In the genomic region with DNA sequence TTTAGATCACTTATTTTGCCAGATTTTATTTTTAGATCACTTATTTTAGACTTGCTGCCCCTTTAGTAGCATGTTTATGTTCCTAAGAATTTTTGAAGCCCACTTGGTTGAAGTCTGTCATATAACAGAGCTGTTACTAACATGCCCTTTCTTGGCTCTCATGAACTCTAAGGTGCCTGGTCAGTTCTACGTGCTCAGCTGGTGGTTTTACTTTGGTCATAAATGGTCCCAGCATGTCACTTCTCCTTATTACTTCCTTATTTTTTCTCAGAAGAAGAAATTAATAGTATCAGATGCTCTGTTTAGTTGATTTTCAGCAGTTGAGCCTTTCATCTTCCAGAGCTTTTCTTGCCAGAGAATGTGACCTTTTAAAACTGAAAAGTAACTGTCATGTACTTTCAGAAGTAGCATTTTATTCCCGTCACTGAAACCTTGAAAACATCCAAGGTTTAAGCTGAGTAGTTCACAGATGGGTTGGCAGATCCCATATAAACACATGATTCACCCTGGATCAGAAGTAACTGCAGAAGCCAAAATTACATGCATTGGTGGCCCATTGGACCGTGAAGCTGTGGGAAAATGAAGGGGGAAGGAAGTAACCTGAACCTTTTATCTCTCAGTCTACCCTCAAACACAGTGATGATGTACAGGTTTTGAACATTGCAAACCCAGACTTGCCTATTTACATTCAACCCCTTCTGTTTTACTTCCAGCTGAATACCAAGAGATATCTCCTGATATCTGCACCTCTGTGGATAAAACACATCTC, we compare ENCODE assay signal across 1 cellular context.
TF ChIP-seq lines count a peak whose summit lies in the region.

No MANE protein-coding gene starts in this region.

TF ChIP-seq in endothelial cell of umbilical vein, 7 proteins besides CTCF, POLR2A, EP300 and RAD21 (continued from another document):
- TF ChIP-seq, protein P1, sequence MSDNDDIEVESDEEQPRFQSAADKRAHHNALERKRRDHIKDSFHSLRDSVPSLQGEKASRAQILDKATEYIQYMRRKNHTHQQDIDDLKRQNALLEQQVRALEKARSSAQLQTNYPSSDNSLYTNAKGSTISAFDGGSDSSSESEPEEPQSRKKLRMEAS (IDR thresholded peaks at IDR 0.05; ENCODE audit: insufficient read depth, insufficient read length) = no peak
- no peak for TF ChIP-seq JUN (IDR thresholded peaks at IDR 0.05; ENCODE audit: borderline replicate concordance, insufficient read depth, insufficient read length, low read depth)
- TF ChIP-seq MYC (IDR thresholded peaks at IDR 0.05; ENCODE audit: low read depth, low read length) = no peak
- no peak for TF ChIP-seq POLR2AphosphoS5 (IDR thresholded peaks at IDR 0.05; ENCODE audit: insufficient read depth, low read depth, low read length)
